8 cellular contexts compared by ENCODE assay signal in genomic region chr3:50272911-50273688, GRCh38. TPM values are rescaled to one million over a fixed set of nuclear protein-coding genes. Genes with fewer than 3 reads are reported as not detected.
DNase-seq lines count a peak whose midpoint lies in the region; ATAC-seq and TF ChIP-seq lines count a peak whose summit lies in the region.

No MANE protein-coding gene starts in this region.

- no peaks in the 10 kb centered on the region for H3K27me3 ChIP-seq in MG63
- H3K27me3 ChIP-seq in upper lobe of right lung: peaks cover 7% of the 10 kb centered on the region

- DNase-seq in ELR (ENCODE audit: low read depth) (peak; percentile 81), GOT3 (lab: John Stamatoyannopoulos, UW) (peak; percentile 55), MG63 (peak; percentile 56), SW480 (ENCODE audit: low spot score) (peak; percentile 80), left cardiac atrium (peak; percentile 86), progenitor cell of endocrine pancreas (ENCODE audit: low spot score, unreplicated experiment) (peak; percentile 93), upper lobe of right lung (peak; percentile 94)
- DNase-seq in activated naive CD8-positive, alpha-beta T cell treated with anti-CD3 and anti-CD28 coated beads, Interleukin-2, amount 50 U/mL, for 16 hours (ENCODE audit: low read depth, low spot score): peak; percentile 76

- no peaks in the 10 kb centered on the region for H3K9me3 Mint-ChIP-seq in progenitor cell of endocrine pancreas (ENCODE audit: low read depth)

- intact Hi-C loops in left cardiac atrium (cut with DNase I): loop anchor here (2.0 to 5.0 kb wide), 5 partner anchors 46 to 151 kb away; partner anchors contain the start of genes GNAT1 (in 1 of the 2) and TUSC2 (in 1 of the 2)
- intact Hi-C loops in upper lobe of right lung (cut with DNase I): loop anchor here (5.0 kb wide), 2 partner anchors 46 to 81 kb away; partner anchors contain the start of gene GNAT1

- no peak overlapping the region for H3K4me3 Mint-ChIP-seq in progenitor cell of endocrine pancreas (ENCODE audit: low read depth)

- no peak overlapping the region for H3K4me3 ChIP-seq in MG63
- peak overlapping the region; percentile 37 for H3K4me3 ChIP-seq in upper lobe of right lung

- TF ChIP-seq CTCF in progenitor cell of endocrine pancreas (IDR thresholded peaks at IDR 0.05; ENCODE audit: unreplicated experiment) (peak; percentile 98), upper lobe of right lung (IDR thresholded peaks at IDR 0.05) (peak; percentile 98)

- H3K36me3 ChIP-seq in MG63 (no peaks in the 10 kb centered on the region), upper lobe of right lung (no peaks in the 10 kb centered on the region)

- H3K36me3 Mint-ChIP-seq in progenitor cell of endocrine pancreas (ENCODE audit: insufficient read depth): peaks cover 5% of the 10 kb centered on the region

- H3K9me3 ChIP-seq in MG63: no peaks in the 10 kb centered on the region
- no peaks in the 10 kb centered on the region for H3K9me3 ChIP-seq in upper lobe of right lung

- peaks cover 25% of the 10 kb centered on the region for H3K4me1 Mint-ChIP-seq in progenitor cell of endocrine pancreas (ENCODE audit: low read depth)

- peak; percentile 60 to 62 for ATAC-seq in left cardiac atrium
- peak; percentile 84 for ATAC-seq in upper lobe of right lung

- H3K27me3 Mint-ChIP-seq in progenitor cell of endocrine pancreas: peaks cover 45% of the 10 kb centered on the region

- H3K27ac ChIP-seq in upper lobe of right lung: no peak overlapping the region

- H3K27ac Mint-ChIP-seq in progenitor cell of endocrine pancreas: peak overlapping the region; percentile 91

- peaks cover 30% of the 10 kb centered on the region for H3K4me1 ChIP-seq in upper lobe of right lung

RNA-seq across cellular contexts. Expression of gene SEMA3B, which starts 4.2 kb away (rescaled TPM):
- 9.7 and 13.4 TPM in 2 replicates for total RNA-seq in MG63 (2014; rRNA removed; shearing (Covaris generic); ENCODE audit: low replicate concordance)
- total RNA-seq in left cardiac atrium (10 to 100 TPM; 14.3 to 32.6 TPM), progenitor cell of endocrine pancreas (24.6 and 27.6 TPM in 2 replicates), upper lobe of right lung (120 TPM)

RNA-seq across cellular contexts. Expression of gene LSMEM2, which starts 5.8 kb away (rescaled TPM):
- not detected in 2 replicates for total RNA-seq in MG63 (2014; rRNA removed; shearing (Covaris generic); ENCODE audit: low replicate concordance)
- total RNA-seq in left cardiac atrium: 1 to 10 TPM; 1.4 to 6.6 TPM
- not detected in 2 replicates for total RNA-seq in progenitor cell of endocrine pancreas
- not detected for total RNA-seq in upper lobe of right lung

RNA-seq across cellular contexts. Expression of gene IFRD2, which starts 19.1 kb away (rescaled TPM):
- 87.8 and 101 TPM in 2 replicates for total RNA-seq in MG63 (2014; rRNA removed; shearing (Covaris generic); ENCODE audit: low replicate concordance)
- total RNA-seq in left cardiac atrium (10 to 100 TPM; 53.1 to 68.8 TPM), progenitor cell of endocrine pancreas (49.0 and 58.7 TPM in 2 replicates), upper lobe of right lung (77.0 TPM)

RNA-seq across cellular contexts. Expression of gene HYAL3, which starts 26.1 kb away (rescaled TPM):
- 3.0 and 8.0 TPM in 2 replicates for total RNA-seq in MG63 (2014; rRNA removed; shearing (Covaris generic); ENCODE audit: low replicate concordance)
- 1 to 10 TPM; 1.7 to 1.8 TPM for total RNA-seq in left cardiac atrium
- total RNA-seq in progenitor cell of endocrine pancreas: 3.2 and 3.6 TPM in 2 replicates
- 2.8 TPM for total RNA-seq in upper lobe of right lung

RNA-seq across cellular contexts. Expression of gene NAA80, which starts 26.1 kb away (rescaled TPM):
- total RNA-seq in MG63 (2014; rRNA removed; shearing (Covaris generic); ENCODE audit: low replicate concordance): 1.1 and 6.4 TPM in 2 replicates
- total RNA-seq in left cardiac atrium (1 to 10 TPM; 5.8 to 7.2 TPM), progenitor cell of endocrine pancreas (7.5 and 9.4 TPM in 2 replicates), upper lobe of right lung (12.5 TPM)
